Comparison of ENCODE assay signal across 1 cellular context in the genomic region with DNA sequence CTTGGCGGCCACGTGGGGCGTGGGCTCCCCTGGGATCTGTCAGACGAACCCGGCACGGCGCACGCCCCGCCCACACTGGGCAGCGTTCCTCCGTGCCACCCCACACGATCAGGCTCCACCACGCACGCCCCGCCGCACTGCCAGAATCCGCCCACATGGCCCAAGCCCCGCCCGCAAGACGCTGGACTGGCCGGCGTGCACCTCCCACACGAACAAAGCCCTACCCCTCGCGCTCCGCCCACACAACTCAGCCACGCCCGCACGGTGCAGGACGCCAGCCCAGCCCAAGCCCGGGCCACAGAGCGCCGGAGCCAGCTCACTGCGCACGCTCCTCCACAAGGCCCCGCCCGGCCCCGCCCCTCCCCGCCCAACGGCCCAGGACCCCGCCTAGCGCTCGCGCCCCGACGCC.
A peak's percentile ranks its signal among the peaks of the same experiment; 100 is the strongest.
TF ChIP-seq lines count a peak whose summit lies in the region.

No MANE protein-coding gene starts in this region.

TF ChIP-seq in HEK293, 187 proteins besides CTCF, POLR2A, EP300 and RAD21 (continued from another document):
- TF ChIP-seq, protein P1, sequence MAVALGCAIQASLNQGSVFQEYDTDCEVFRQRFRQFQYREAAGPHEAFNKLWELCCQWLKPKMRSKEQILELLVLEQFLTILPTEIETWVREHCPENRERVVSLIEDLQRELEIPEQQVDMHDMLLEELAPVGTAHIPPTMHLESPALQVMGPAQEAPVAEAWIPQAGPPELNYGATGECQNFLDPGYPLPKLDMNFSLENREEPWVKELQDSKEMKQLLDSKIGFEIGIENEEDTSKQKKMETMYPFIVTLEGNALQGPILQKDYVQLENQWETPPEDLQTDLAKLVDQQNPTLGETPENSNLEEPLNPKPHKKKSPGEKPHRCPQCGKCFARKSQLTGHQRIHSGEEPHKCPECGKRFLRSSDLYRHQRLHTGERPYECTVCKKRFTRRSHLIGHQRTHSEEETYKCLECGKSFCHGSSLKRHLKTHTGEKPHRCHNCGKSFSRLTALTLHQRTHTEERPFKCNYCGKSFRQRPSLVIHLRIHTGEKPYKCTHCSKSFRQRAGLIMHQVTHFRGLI (tag by site-specific recombination; IDR thresholded peaks at IDR 0.05) = peak; percentile 38; the same call in 1 of the 2 replicates
- TF ChIP-seq OSR2 (tag by site-specific recombination; IDR thresholded peaks at IDR 0.05) (no peak), ZNF366 (tag by site-specific recombination; conservative IDR thresholded peaks at IDR 0.05) (no peak), KLF8 (tag by site-specific recombination; IDR thresholded peaks at IDR 0.05) (peak; percentile 65), INSM2 (tag by site-specific recombination; IDR thresholded peaks at IDR 0.05) (no peak), GLIS1 (tag by site-specific recombination; IDR thresholded peaks at IDR 0.05) (peak; percentile 91)
